ENCODE assay signal across 23 cellular contexts in genomic region chr5:109708813-109709212, GRCh38.
"Had no signal": no experiment of that assay in that cellular context is flagged by ENCODE, and none has a peak within 500 bp of the region (broad histone marks: within the 10 kb centered on the region; RNA-seq: fewer than 3 reads in every experiment).

No MANE protein-coding gene starts in this region.

- H3K36me3 Mint-ChIP-seq: natural killer cell treated with Interleukin-12 subunit alpha and Interleukin-12 subunit beta and Interleukin-15 and Interleukin-18, amount 100 ng/mL, for 72 hours had no signal

- H3K9ac ChIP-seq: parathyroid adenoma had no signal

- H3K27me3 ChIP-seq: dorsolateral prefrontal cortex, esophagus muscularis mucosa, gastrocnemius medialis, heart right ventricle, tibial artery, upper lobe of right lung, vagina had no signal

- H3K4me3 ChIP-seq: esophagus muscularis mucosa, gastrocnemius medialis, heart right ventricle, left ventricle myocardium inferior, lung, prostate gland, tibial artery, upper lobe of right lung, vagina had no signal

- H3K9me3 ChIP-seq: esophagus muscularis mucosa, gastrocnemius medialis, heart right ventricle, left ventricle myocardium inferior, prostate gland, tibial artery, upper lobe of right lung, vagina had no signal

- H3K9me3 Mint-ChIP-seq: immature natural killer cell; natural killer cell treated with Interleukin-12 subunit alpha and Interleukin-12 subunit beta and Interleukin-15 and Interleukin-18, amount 100 ng/mL, for 72 hours had no signal

- DNase-seq: cortex of kidney; dorsolateral prefrontal cortex; effector memory CD4-positive, alpha-beta T cell; gastrocnemius medialis; heart right ventricle; immature natural killer cell; left ventricle myocardium inferior; mesenchymal stem cell; midbrain; occipital lobe; retina; stimulated activated CD4-positive, alpha-beta T cell treated with anti-CD3 and anti-CD28 coated beads, Interleukin-2, amount 100 ng/mL, for 24 hours; stimulated activated CD4-positive, alpha-beta T cell treated with anti-CD3 and anti-CD28 coated beads, Interleukin-4, amount 100 ng/mL, for 4 hours; stimulated activated naive CD4-positive, alpha-beta T cell treated with Interleukin-2 at 50 U/mL for 16 hours; tibial artery; upper lobe of right lung had no signal

- H3K27ac ChIP-seq: epithelial cell of prostate, esophagus muscularis mucosa, heart right ventricle, left ventricle myocardium inferior, parathyroid adenoma, prostate gland, tibial artery, upper lobe of right lung, vagina had no signal

- H3K27ac Mint-ChIP-seq: natural killer cell treated with Interleukin-12 subunit alpha and Interleukin-12 subunit beta and Interleukin-15 and Interleukin-18, amount 100 ng/mL, for 72 hours had no signal

- ATAC-seq: gastrocnemius medialis; heart right ventricle; natural killer cell treated with Interleukin-12 subunit alpha and Interleukin-12 subunit beta and Interleukin-15 and Interleukin-18, amount 100 ng/mL, for 72 hours; upper lobe of right lung had no signal

- H3K36me3 ChIP-seq: esophagus muscularis mucosa, gastrocnemius medialis, left ventricle myocardium inferior, prostate gland, tibial artery, upper lobe of right lung, vagina had no signal

- H3K4me3 Mint-ChIP-seq: immature natural killer cell; natural killer cell treated with Interleukin-12 subunit alpha and Interleukin-12 subunit beta and Interleukin-15 and Interleukin-18, amount 100 ng/mL, for 72 hours had no signal

- H3K4me1 ChIP-seq: parathyroid adenoma, prostate gland had no signal
